Comparison of ENCODE assay signal across 1 cellular context in the genomic region with DNA sequence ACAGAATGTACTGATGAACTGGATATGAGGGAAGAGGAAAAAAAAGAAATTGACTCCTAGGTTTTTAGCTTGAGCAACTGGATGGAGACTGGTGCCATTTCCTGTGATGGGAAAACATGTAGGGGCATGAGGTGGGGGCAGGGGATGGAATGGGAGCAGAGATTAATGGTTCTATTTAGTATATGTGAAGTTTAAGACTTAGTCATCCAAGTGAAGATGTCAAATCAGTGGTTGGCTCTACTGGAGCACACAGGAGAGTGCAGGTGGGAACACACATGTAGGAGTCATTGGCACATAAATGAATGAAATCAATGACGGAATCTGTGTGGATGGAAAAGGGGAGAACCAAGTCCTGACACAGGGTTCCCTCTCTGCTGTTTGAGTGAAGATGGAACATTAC.
TF ChIP-seq lines count a peak whose summit lies in the region.

No MANE protein-coding gene starts in this region.

TF ChIP-seq in IMR-90, 13 proteins besides CTCF, POLR2A, EP300 and RAD21:
- TF ChIP-seq RCOR1 (IDR thresholded peaks at IDR 0.05; ENCODE audit: insufficient replicate concordance, low read length) = no peak
- TF ChIP-seq, protein P1, sequence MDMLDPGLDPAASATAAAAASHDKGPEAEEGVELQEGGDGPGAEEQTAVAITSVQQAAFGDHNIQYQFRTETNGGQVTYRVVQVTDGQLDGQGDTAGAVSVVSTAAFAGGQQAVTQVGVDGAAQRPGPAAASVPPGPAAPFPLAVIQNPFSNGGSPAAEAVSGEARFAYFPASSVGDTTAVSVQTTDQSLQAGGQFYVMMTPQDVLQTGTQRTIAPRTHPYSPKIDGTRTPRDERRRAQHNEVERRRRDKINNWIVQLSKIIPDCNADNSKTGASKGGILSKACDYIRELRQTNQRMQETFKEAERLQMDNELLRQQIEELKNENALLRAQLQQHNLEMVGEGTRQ (IDR thresholded peaks at IDR 0.05; ENCODE audit: low read depth, low read length) = no peak
- TF ChIP-seq SMC3 (IDR thresholded peaks at IDR 0.05; ENCODE audit: low read depth, low read length) = no peak
- TF ChIP-seq BHLHE40 (IDR thresholded peaks at IDR 0.05; ENCODE audit: low read depth, low read length) = no peak
- TF ChIP-seq, protein P2, sequence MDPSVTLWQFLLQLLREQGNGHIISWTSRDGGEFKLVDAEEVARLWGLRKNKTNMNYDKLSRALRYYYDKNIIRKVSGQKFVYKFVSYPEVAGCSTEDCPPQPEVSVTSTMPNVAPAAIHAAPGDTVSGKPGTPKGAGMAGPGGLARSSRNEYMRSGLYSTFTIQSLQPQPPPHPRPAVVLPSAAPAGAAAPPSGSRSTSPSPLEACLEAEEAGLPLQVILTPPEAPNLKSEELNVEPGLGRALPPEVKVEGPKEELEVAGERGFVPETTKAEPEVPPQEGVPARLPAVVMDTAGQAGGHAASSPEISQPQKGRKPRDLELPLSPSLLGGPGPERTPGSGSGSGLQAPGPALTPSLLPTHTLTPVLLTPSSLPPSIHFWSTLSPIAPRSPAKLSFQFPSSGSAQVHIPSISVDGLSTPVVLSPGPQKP (IDR thresholded peaks at IDR 0.05; ENCODE audit: borderline replicate concordance, low read depth, low read length) = no peak
- no peak for TF ChIP-seq RFX5 (IDR thresholded peaks at IDR 0.05; ENCODE audit: low read depth, low read length)
- no peak for TF ChIP-seq CEBPB (IDR thresholded peaks at IDR 0.05; ENCODE audit: low read depth, low read length)
- TF ChIP-seq FOS (IDR thresholded peaks at IDR 0.05; ENCODE audit: low read depth, low read length) = no peak
- TF ChIP-seq MXI1 (IDR thresholded peaks at IDR 0.05; ENCODE audit: borderline replicate concordance, low read depth, low read length) = no peak
- TF ChIP-seq MAFK (IDR thresholded peaks at IDR 0.05; ENCODE audit: low read depth, low read length) = no peak
- TF ChIP-seq NFE2L2 (IDR thresholded peaks at IDR 0.05; ENCODE audit: low read depth, low read length) = no peak
- no peak for TF ChIP-seq MAZ (IDR thresholded peaks at IDR 0.05; ENCODE audit: borderline replicate concordance, low read depth, low read length)
- no peak for TF ChIP-seq CHD1 (IDR thresholded peaks at IDR 0.05; ENCODE audit: low read depth, low read length)
TF ChIP-seq in IMR-90: peak in this region for 0.
